Comparison of ENCODE assay signal across 11 cellular contexts in genomic region chr17:63702616-63703015, GRCh38. TPM values are rescaled to one million over a fixed set of nuclear protein-coding genes. Genes with fewer than 3 reads are reported as not detected.
DNase-seq lines count a peak whose midpoint lies in the region; ATAC-seq and TF ChIP-seq lines count a peak whose summit lies in the region.
"Had no signal": no experiment of that assay in that cellular context is flagged by ENCODE, and none has a peak within 500 bp of the region (broad histone marks: within the 10 kb centered on the region; RNA-seq: fewer than 3 reads in every experiment).

No MANE protein-coding gene starts in this region.

- H3K4me1 ChIP-seq in endodermal cell (ENCODE audit: control insufficient read depth, insufficient read depth, low read length): peaks cover 6% of the 10 kb centered on the region

- POLR2A ChIA-PET in RWPE1 (lab: Yijun Ruan, JAX; ENCODE audit: low non-redundant PET): no interaction called here

- WGBS in endodermal cell (ENCODE audit: insufficient coverage in 1 of 2, insufficient read length in 1 of 2), 2 experiments: 90 to 95% methylated on average over 6 of the region's 6 CpGs

- no peak for DNase-seq in activated CD8-positive, alpha-beta memory T cell treated with anti-CD3 and anti-CD28 coated beads, Interleukin-2, amount 10 ng/mL, durations not matched to agents 7 days and 5 days
- DNase-seq in activated CD8-positive, alpha-beta memory T cell treated with anti-CD3 and anti-CD28 coated beads for 24 hours: no peak
- DNase-seq in RWPE1 (ENCODE audit: low spot score) (no peak), endodermal cell (peak; percentile 52), NCI-H2196 (lab: John Stamatoyannopoulos, UW; ENCODE audit: unreplicated experiment) (no peak)
- DNase-seq in stimulated activated naive B cell treated with anti-CD40 and anti-IgM and Interleukin-4, amounts not matched to agents 10 μg/mL and 1 μg/mL and 100 μg/mL, for 72 hours: no peak
- DNase-seq: MM.1S had no signal

- H3K9me3 ChIP-seq in endodermal cell (ENCODE audit: control insufficient read depth, low read length): no peaks in the 10 kb centered on the region

- H3K27me3 Mint-ChIP-seq in activated CD8-positive, alpha-beta memory T cell treated with anti-CD3 and anti-CD28 coated beads, Interleukin-2, amount 10 ng/mL, durations not matched to agents 7 days and 5 days: no peaks in the 10 kb centered on the region
- no peaks in the 10 kb centered on the region for H3K27me3 Mint-ChIP-seq in endodermal cell (ENCODE audit: insufficient read depth)
- H3K27me3 Mint-ChIP-seq in stimulated activated naive B cell treated with anti-CD40 and anti-IgM and Interleukin-4, amounts not matched to agents 10 μg/mL and 1 μg/mL and 100 μg/mL, for 72 hours: no peaks in the 10 kb centered on the region

- H3K4me3 Mint-ChIP-seq in activated CD8-positive, alpha-beta memory T cell treated with anti-CD3 and anti-CD28 coated beads, Interleukin-2, amount 10 ng/mL, durations not matched to agents 7 days and 5 days: peak overlapping the region; percentile 82
- peak overlapping the region; percentile 30 for H3K4me3 Mint-ChIP-seq in endodermal cell
- peak overlapping the region; percentile 88 to 90 for H3K4me3 Mint-ChIP-seq in stimulated activated naive B cell treated with anti-CD40 and anti-IgM and Interleukin-4, amounts not matched to agents 10 μg/mL and 1 μg/mL and 100 μg/mL, for 72 hours

- CTCF ChIA-PET in activated CD8-positive, alpha-beta memory T cell treated with anti-CD3 and anti-CD28 coated beads, Interleukin-2, amount 10 ng/mL, durations not matched to agents 7 days and 5 days (lab: Charles Lee): interaction anchor here (0.9 to 3.1 kb wide), 4 partner anchors 8 to 277 kb away, joined by 3 to 20 read pairs (median 14); partner anchors contain the start of genes CCDC47 and DDX42
- CTCF ChIA-PET in RWPE1 (lab: Yijun Ruan, JAX): interaction anchor here (0.6 to 0.7 kb wide), 3 partner anchors 18 to 279 kb away, joined by 3 to 5 read pairs (median 3); no protein-coding TSS in a partner anchor

- H3K27ac ChIP-seq in RWPE1 (peak overlapping the region; percentile 46), endodermal cell (ENCODE audit: low read depth, low read length) (no peak overlapping the region)

- TF ChIP-seq CTCF in RWPE1 (conservative IDR thresholded peaks at IDR 0.05; ENCODE audit: low read depth): no peak
- no peak for TF ChIP-seq CTCF in endodermal cell (conservative IDR thresholded peaks at IDR 0.05)

- H3K27me3 ChIP-seq in endodermal cell (ENCODE audit: control insufficient read depth, insufficient read depth, low read length, poor library complexity, severe bottlenecking): no peaks in the 10 kb centered on the region

- no peak overlapping the region for H3K9ac ChIP-seq in endodermal cell (ENCODE audit: extremely low read depth, low read length, poor library complexity, severe bottlenecking)

- H3K4me3 ChIP-seq in endodermal cell (ENCODE audit: low read length): no peak overlapping the region

- H3K36me3 Mint-ChIP-seq in activated CD8-positive, alpha-beta memory T cell treated with anti-CD3 and anti-CD28 coated beads, Interleukin-2, amount 10 ng/mL, durations not matched to agents 7 days and 5 days: peaks cover 35% of the 10 kb centered on the region
- H3K36me3 Mint-ChIP-seq in endodermal cell (ENCODE audit: low read depth): peaks cover 19% of the 10 kb centered on the region
- peaks cover 30 to 51% of the 10 kb centered on the region in 2 donors for H3K36me3 Mint-ChIP-seq in stimulated activated naive B cell treated with anti-CD40 and anti-IgM and Interleukin-4, amounts not matched to agents 10 μg/mL and 1 μg/mL and 100 μg/mL, for 72 hours

- H3K4me1 Mint-ChIP-seq in activated CD8-positive, alpha-beta memory T cell treated with anti-CD3 and anti-CD28 coated beads, Interleukin-2, amount 10 ng/mL, durations not matched to agents 7 days and 5 days: peaks cover 63% of the 10 kb centered on the region
- H3K4me1 Mint-ChIP-seq in endodermal cell: peaks cover 24% of the 10 kb centered on the region
- peaks cover 42 to 75% of the 10 kb centered on the region in 2 donors for H3K4me1 Mint-ChIP-seq in stimulated activated naive B cell treated with anti-CD40 and anti-IgM and Interleukin-4, amounts not matched to agents 10 μg/mL and 1 μg/mL and 100 μg/mL, for 72 hours

- ATAC-seq in activated CD8-positive, alpha-beta memory T cell treated with anti-CD3 and anti-CD28 coated beads, Interleukin-2, amount 10 ng/mL, durations not matched to agents 7 days and 5 days: no peak
- no peak for ATAC-seq in stimulated activated naive B cell treated with anti-CD40 and anti-IgM and Interleukin-4, amounts not matched to agents 10 μg/mL and 1 μg/mL and 100 μg/mL, for 72 hours (replicated peaks)
- ATAC-seq in HG02970 (IDR thresholded peaks at IDR 0.05; ENCODE audit: low FRiP score, unreplicated experiment): no peak
- no peak for ATAC-seq in GM18861 (IDR thresholded peaks at IDR 0.05; ENCODE audit: unreplicated experiment)
- ATAC-seq: HCT116, left colon had no signal

- H3K36me3 ChIP-seq in endodermal cell (ENCODE audit: control insufficient read depth, insufficient read depth, low read length): peaks cover 16% of the 10 kb centered on the region

- H3K9me3 Mint-ChIP-seq in activated CD8-positive, alpha-beta memory T cell treated with anti-CD3 and anti-CD28 coated beads, Interleukin-2, amount 10 ng/mL, durations not matched to agents 7 days and 5 days (ENCODE audit: low read depth): no peaks in the 10 kb centered on the region
- no peaks in the 10 kb centered on the region for H3K9me3 Mint-ChIP-seq in endodermal cell
- no peaks in the 10 kb centered on the region for H3K9me3 Mint-ChIP-seq in stimulated activated naive B cell treated with anti-CD40 and anti-IgM and Interleukin-4, amounts not matched to agents 10 μg/mL and 1 μg/mL and 100 μg/mL, for 72 hours

- H3K27ac Mint-ChIP-seq in activated CD8-positive, alpha-beta memory T cell treated with anti-CD3 and anti-CD28 coated beads, Interleukin-2, amount 10 ng/mL, durations not matched to agents 7 days and 5 days: peak overlapping the region; percentile 98
- no peak overlapping the region for H3K27ac Mint-ChIP-seq in endodermal cell
- H3K27ac Mint-ChIP-seq in stimulated activated naive B cell treated with anti-CD40 and anti-IgM and Interleukin-4, amounts not matched to agents 10 μg/mL and 1 μg/mL and 100 μg/mL, for 72 hours: peak overlapping the region; percentile 97

RNA-seq across cellular contexts. Expression of gene LIMD2, which starts 2.7 kb away (rescaled TPM):
- 100 to 1,000 TPM; 303 to 356 TPM for total RNA-seq in activated CD8-positive, alpha-beta memory T cell treated with anti-CD3 and anti-CD28 coated beads, Interleukin-2, amount 10 ng/mL, durations not matched to agents 7 days and 5 days
- total RNA-seq in endodermal cell: 100 to 1,000 TPM in 1 of 2 donors, 10 to 100 TPM in 1; 97.5 to 111 TPM
- polyA plus RNA-seq in endodermal cell (2013, experiment 1 of 2): 119 TPM
- 115 TPM for polyA plus RNA-seq in endodermal cell (2013, experiment 2 of 2)

RNA-seq across cellular contexts. Expression of gene STRADA, which starts 39.0 kb away (rescaled TPM):
- total RNA-seq in activated CD8-positive, alpha-beta memory T cell treated with anti-CD3 and anti-CD28 coated beads, Interleukin-2, amount 10 ng/mL, durations not matched to agents 7 days and 5 days: 10 to 100 TPM; 59.9 to 76.8 TPM
- total RNA-seq in endodermal cell: 10 to 100 TPM; 49.7 to 73.1 TPM
- polyA plus RNA-seq in endodermal cell (2013, experiment 1 of 2): 50.3 TPM
- 48.4 TPM for polyA plus RNA-seq in endodermal cell (2013, experiment 2 of 2)

Comparison
In these comparisons a context has a peak if more than half of its experiments do, and no peak if none do; other contexts are left out.
1. H3K4me3 Mint-ChIP-seq: peak in every context shown above with its lines; median percentile 89 in stimulated activated naive B cell treated with anti-CD40 and anti-IgM and Interleukin-4, amounts not matched to agents 10 μg/mL and 1 μg/mL and 100 μg/mL, for 72 hours; 82 in activated CD8-positive, alpha-beta memory T cell treated with anti-CD3 and anti-CD28 coated beads, Interleukin-2, amount 10 ng/mL, durations not matched to agents 7 days and 5 days; 30 in endodermal cell.